ENCODE assay signal across 6 cellular contexts in genomic region chr11:65569164-65569972, GRCh38. TPM values are rescaled to one million over a fixed set of nuclear protein-coding genes. Genes with fewer than 3 reads are reported as not detected.
DNase-seq lines count a peak whose midpoint lies in the region; ATAC-seq, FAIRE-seq and TF ChIP-seq lines count a peak whose summit lies in the region.

No MANE protein-coding gene starts in this region.

- no peaks in the 10 kb centered on the region for H3K27me3 ChIP-seq in pancreas

- no peak for TF ChIP-seq CTCF in chondrocyte (IDR thresholded peaks at IDR 0.05)
- TF ChIP-seq CTCF in pancreas (IDR thresholded peaks at IDR 0.05): no peak

- H3K4me1 ChIP-seq in pancreas: peaks cover 26 to 36% (median 28%) of the 10 kb centered on the region in 3 donors

- peak; percentile 0 for ATAC-seq in HG03039 (IDR thresholded peaks at IDR 0.05; ENCODE audit: unreplicated experiment)
- ATAC-seq in pancreas: peak; percentile 5 to 8 (median 6)

- H3K4me3 ChIP-seq in pancreas: peak overlapping the region; percentile 71 to 88 (median 84)

- H3K9me3 ChIP-seq in pancreas: no peaks in the 10 kb centered on the region

- peaks cover 7% of the 10 kb centered on the region for H3K36me3 Mint-ChIP-seq in chondrocyte (ENCODE audit: low read depth)

- H3K36me3 ChIP-seq in pancreas: no peaks in the 10 kb centered on the region

- peak overlapping the region; percentile 100 for H3K27ac Mint-ChIP-seq in chondrocyte (ENCODE audit: unreplicated experiment)

- peak overlapping the region; percentile 99 for H3K4me3 Mint-ChIP-seq in chondrocyte (ENCODE audit: unreplicated experiment)

- intact Hi-C loops in pancreas (cut with DNase I): no loop called here

- peaks cover 64% of the 10 kb centered on the region for H3K4me1 Mint-ChIP-seq in chondrocyte (ENCODE audit: low read depth)

- 4 to 5% methylated on average over 28 of the region's 28 CpGs for WGBS in pancreas, 2 donors

- H3K27ac ChIP-seq in pancreas: peak overlapping the region; percentile 77 to 96 (median 86)

- no peak for FAIRE-seq in pancreas (lab: Jason Lieb, UNC)

- no peaks in the 10 kb centered on the region for H3K9me3 Mint-ChIP-seq in chondrocyte (ENCODE audit: low read depth)

- H3K27me3 Mint-ChIP-seq in chondrocyte (ENCODE audit: low read depth): no peaks in the 10 kb centered on the region

- DNase-seq in AG08395 (ENCODE audit: low spot score): peak; percentile 47
- no peak for DNase-seq in chondrocyte (ENCODE audit: low spot score)
- peak in 1 of 6 donors; percentile 72 for DNase-seq in pancreas
- no peak for DNase-seq in NK-92 treated with Interleukin-12 subunit alpha and Interleukin-12 subunit beta, amount 100 ng/mL, for 24 hours (lab: John Stamatoyannopoulos, UW)
- no peak for DNase-seq in NCI-H2107 treated with DMSO at 0.1 percent for 48 hours (lab: John Stamatoyannopoulos, UW; ENCODE audit: unreplicated experiment)

RNA-seq across cellular contexts. Expression of gene ZNRD2, which starts 0.9 kb away (rescaled TPM):
- 26.4 to 32.1 TPM (median 28.1 TPM) in 3 replicates for total RNA-seq in chondrocyte
- total RNA-seq in pancreas: 10 to 100 TPM; 17.8 to 29.1 (median 20.1) TPM
- polyA plus RNA-seq in pancreas: 10 to 100 TPM; 32.5 to 34.8 TPM

RNA-seq across cellular contexts. Expression of gene FAM89B, which starts 3.0 kb away (rescaled TPM):
- total RNA-seq in chondrocyte (84.8 to 91.9 TPM (median 86.8 TPM) in 3 replicates), pancreas (10 to 100 TPM; 22.7 to 45.9 (median 28.6) TPM)
- 10 to 100 TPM; 37.3 to 49.1 TPM for polyA plus RNA-seq in pancreas

RNA-seq across cellular contexts. Expression of gene EHBP1L1, which starts 6.5 kb away (rescaled TPM):
- total RNA-seq in chondrocyte: 28.1 to 82.0 TPM (median 81.3 TPM) in 3 replicates
- 10 to 100 TPM in 4 of 6 donors, 1 to 10 TPM in 2; 6.5 to 26.2 (median 11.2) TPM for total RNA-seq in pancreas
- polyA plus RNA-seq in pancreas: 10 to 100 TPM; 25.0 to 34.2 TPM

RNA-seq across cellular contexts. Expression of gene LTBP3, which starts 11.2 kb away (rescaled TPM):
- total RNA-seq in chondrocyte (264 to 272 TPM (median 271 TPM) in 3 replicates), pancreas (100 to 1,000 TPM in 1 of 6 donors, 10 to 100 TPM in 5; 44.7 to 119 (median 63.4) TPM)
- 100 to 1,000 TPM; 118 to 151 TPM for polyA plus RNA-seq in pancreas

RNA-seq across cellular contexts. Expression of gene KCNK7, which starts 26.2 kb away (rescaled TPM):
- total RNA-seq in chondrocyte (0.22 to 0.44 TPM in 2 of 3 replicates, not detected in the other), pancreas (under 1 TPM in 3 of 6 donors, not detected in 3; 0.19 to 0.84 (median 0.28) TPM)
- 1 to 10 TPM in 1 of 2 donors, under 1 TPM in 1; 0.91 to 1.6 TPM for polyA plus RNA-seq in pancreas
